ENCODE assay signal across 1 cellular context in genomic region chr11:60919320-60919719, GRCh38.
TF ChIP-seq lines count a peak whose summit lies in the region.

No MANE protein-coding gene starts in this region.

TF ChIP-seq in endothelial cell of umbilical vein, 7 proteins besides CTCF, POLR2A, EP300 and RAD21:
- TF ChIP-seq JUN (IDR thresholded peaks at IDR 0.05; ENCODE audit: borderline replicate concordance, insufficient read depth, insufficient read length, low read depth) (no peak), FOS (IDR thresholded peaks at IDR 0.05; ENCODE audit: borderline replicate concordance, insufficient read depth, low read length) (no peak), MAX (IDR thresholded peaks at IDR 0.05; ENCODE audit: insufficient read depth, insufficient read length) (no peak), MYC (IDR thresholded peaks at IDR 0.05; ENCODE audit: low read depth, low read length) (no peak), POLR2AphosphoS5 (IDR thresholded peaks at IDR 0.05; ENCODE audit: insufficient read depth, low read depth, low read length) (no peak), GATA2 (IDR thresholded peaks at IDR 0.05; ENCODE audit: insufficient read depth, insufficient read length, low read depth, low read length) (no peak), EZH2 (IDR thresholded peaks at IDR 0.05; ENCODE audit: borderline replicate concordance, low read depth, low read length, severe bottlenecking) (no peak)
